1 cellular context compared by ENCODE assay signal in genomic region chr21:39713905-39714304, GRCh38.
TF ChIP-seq lines count a peak whose summit lies in the region.

No MANE protein-coding gene starts in this region.

TF ChIP-seq in H1, 55 proteins besides CTCF, POLR2A, EP300 and RAD21:
- TF ChIP-seq BCL11A (IDR thresholded peaks at IDR 0.05; ENCODE audit: low read depth in 2 of 2, low read length in 2 of 2) (no peak), GTF2F1 (IDR thresholded peaks at IDR 0.05; ENCODE audit: borderline replicate concordance, low read depth, low read length) (no peak), KDM4A (IDR thresholded peaks at IDR 0.05; ENCODE audit: low read depth, low read length, severe bottlenecking) (no peak), FOSL1 (IDR thresholded peaks at IDR 0.05; ENCODE audit: insufficient read depth, low read depth, low read length) (no peak), TAF7 (optimal IDR thresholded peaks at IDR 0.05; ENCODE audit: borderline replicate concordance, low read depth, low read length) (no peak), JUND (IDR thresholded peaks at IDR 0.05; ENCODE audit: low read length) (no peak), KDM5A (IDR thresholded peaks at IDR 0.05; ENCODE audit: low read length) (no peak), HDAC2 (IDR thresholded peaks at IDR 0.05; ENCODE audit: borderline replicate concordance in 1 of 2, low read depth in 2 of 2, low read length in 2 of 2) (no peak), BRCA1 (IDR thresholded peaks at IDR 0.05; ENCODE audit: low read depth, low read length) (no peak), RXRA (IDR thresholded peaks at IDR 0.05; ENCODE audit: insufficient read depth, low read depth, low read length) (no peak), PHF8 (conservative IDR thresholded peaks at IDR 0.05; ENCODE audit: low read depth, low read length) (no peak), SIX5 (IDR thresholded peaks at IDR 0.05; ENCODE audit: low read depth, low read length) (no peak), TAF1 (IDR thresholded peaks at IDR 0.05; ENCODE audit: low read depth, low read length) (no peak), TCF12 (IDR thresholded peaks at IDR 0.05; ENCODE audit: low read depth, low read length) (no peak), KDM1A (IDR thresholded peaks at IDR 0.05; ENCODE audit: borderline replicate concordance, low read length) (no peak), RFX5 (IDR thresholded peaks at IDR 0.05; ENCODE audit: borderline replicate concordance, low read depth, low read length) (no peak)
- TF ChIP-seq, protein P1, sequence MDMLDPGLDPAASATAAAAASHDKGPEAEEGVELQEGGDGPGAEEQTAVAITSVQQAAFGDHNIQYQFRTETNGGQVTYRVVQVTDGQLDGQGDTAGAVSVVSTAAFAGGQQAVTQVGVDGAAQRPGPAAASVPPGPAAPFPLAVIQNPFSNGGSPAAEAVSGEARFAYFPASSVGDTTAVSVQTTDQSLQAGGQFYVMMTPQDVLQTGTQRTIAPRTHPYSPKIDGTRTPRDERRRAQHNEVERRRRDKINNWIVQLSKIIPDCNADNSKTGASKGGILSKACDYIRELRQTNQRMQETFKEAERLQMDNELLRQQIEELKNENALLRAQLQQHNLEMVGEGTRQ (IDR thresholded peaks at IDR 0.05; ENCODE audit: low read length), result no peak
- TF ChIP-seq, protein P2, sequence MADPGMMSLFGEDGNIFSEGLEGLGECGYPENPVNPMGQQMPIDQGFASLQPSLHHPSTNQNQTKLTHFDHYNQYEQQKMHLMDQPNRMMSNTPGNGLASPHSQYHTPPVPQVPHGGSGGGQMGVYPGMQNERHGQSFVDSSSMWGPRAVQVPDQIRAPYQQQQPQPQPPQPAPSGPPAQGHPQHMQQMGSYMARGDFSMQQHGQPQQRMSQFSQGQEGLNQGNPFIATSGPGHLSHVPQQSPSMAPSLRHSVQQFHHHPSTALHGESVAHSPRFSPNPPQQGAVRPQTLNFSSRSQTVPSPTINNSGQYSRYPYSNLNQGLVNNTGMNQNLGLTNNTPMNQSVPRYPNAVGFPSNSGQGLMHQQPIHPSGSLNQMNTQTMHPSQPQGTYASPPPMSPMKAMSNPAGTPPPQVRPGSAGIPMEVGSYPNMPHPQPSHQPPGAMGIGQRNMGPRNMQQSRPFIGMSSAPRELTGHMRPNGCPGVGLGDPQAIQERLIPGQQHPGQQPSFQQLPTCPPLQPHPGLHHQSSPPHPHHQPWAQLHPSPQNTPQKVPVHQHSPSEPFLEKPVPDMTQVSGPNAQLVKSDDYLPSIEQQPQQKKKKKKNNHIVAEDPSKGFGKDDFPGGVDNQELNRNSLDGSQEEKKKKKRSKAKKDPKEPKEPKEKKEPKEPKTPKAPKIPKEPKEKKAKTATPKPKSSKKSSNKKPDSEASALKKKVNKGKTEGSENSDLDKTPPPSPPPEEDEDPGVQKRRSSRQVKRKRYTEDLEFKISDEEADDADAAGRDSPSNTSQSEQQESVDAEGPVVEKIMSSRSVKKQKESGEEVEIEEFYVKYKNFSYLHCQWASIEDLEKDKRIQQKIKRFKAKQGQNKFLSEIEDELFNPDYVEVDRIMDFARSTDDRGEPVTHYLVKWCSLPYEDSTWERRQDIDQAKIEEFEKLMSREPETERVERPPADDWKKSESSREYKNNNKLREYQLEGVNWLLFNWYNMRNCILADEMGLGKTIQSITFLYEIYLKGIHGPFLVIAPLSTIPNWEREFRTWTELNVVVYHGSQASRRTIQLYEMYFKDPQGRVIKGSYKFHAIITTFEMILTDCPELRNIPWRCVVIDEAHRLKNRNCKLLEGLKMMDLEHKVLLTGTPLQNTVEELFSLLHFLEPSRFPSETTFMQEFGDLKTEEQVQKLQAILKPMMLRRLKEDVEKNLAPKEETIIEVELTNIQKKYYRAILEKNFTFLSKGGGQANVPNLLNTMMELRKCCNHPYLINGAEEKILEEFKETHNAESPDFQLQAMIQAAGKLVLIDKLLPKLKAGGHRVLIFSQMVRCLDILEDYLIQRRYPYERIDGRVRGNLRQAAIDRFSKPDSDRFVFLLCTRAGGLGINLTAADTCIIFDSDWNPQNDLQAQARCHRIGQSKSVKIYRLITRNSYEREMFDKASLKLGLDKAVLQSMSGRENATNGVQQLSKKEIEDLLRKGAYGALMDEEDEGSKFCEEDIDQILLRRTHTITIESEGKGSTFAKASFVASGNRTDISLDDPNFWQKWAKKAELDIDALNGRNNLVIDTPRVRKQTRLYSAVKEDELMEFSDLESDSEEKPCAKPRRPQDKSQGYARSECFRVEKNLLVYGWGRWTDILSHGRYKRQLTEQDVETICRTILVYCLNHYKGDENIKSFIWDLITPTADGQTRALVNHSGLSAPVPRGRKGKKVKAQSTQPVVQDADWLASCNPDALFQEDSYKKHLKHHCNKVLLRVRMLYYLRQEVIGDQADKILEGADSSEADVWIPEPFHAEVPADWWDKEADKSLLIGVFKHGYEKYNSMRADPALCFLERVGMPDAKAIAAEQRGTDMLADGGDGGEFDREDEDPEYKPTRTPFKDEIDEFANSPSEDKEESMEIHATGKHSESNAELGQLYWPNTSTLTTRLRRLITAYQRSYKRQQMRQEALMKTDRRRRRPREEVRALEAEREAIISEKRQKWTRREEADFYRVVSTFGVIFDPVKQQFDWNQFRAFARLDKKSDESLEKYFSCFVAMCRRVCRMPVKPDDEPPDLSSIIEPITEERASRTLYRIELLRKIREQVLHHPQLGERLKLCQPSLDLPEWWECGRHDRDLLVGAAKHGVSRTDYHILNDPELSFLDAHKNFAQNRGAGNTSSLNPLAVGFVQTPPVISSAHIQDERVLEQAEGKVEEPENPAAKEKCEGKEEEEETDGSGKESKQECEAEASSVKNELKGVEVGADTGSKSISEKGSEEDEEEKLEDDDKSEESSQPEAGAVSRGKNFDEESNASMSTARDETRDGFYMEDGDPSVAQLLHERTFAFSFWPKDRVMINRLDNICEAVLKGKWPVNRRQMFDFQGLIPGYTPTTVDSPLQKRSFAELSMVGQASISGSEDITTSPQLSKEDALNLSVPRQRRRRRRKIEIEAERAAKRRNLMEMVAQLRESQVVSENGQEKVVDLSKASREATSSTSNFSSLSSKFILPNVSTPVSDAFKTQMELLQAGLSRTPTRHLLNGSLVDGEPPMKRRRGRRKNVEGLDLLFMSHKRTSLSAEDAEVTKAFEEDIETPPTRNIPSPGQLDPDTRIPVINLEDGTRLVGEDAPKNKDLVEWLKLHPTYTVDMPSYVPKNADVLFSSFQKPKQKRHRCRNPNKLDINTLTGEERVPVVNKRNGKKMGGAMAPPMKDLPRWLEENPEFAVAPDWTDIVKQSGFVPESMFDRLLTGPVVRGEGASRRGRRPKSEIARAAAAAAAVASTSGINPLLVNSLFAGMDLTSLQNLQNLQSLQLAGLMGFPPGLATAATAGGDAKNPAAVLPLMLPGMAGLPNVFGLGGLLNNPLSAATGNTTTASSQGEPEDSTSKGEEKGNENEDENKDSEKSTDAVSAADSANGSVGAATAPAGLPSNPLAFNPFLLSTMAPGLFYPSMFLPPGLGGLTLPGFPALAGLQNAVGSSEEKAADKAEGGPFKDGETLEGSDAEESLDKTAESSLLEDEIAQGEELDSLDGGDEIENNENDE (IDR thresholded peaks at IDR 0.05; ENCODE audit: insufficient replicate concordance, low read length), result no peak
- TF ChIP-seq, protein P3, sequence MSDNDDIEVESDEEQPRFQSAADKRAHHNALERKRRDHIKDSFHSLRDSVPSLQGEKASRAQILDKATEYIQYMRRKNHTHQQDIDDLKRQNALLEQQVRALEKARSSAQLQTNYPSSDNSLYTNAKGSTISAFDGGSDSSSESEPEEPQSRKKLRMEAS (IDR thresholded peaks at IDR 0.05), result no peak
- TF ChIP-seq, protein P4, sequence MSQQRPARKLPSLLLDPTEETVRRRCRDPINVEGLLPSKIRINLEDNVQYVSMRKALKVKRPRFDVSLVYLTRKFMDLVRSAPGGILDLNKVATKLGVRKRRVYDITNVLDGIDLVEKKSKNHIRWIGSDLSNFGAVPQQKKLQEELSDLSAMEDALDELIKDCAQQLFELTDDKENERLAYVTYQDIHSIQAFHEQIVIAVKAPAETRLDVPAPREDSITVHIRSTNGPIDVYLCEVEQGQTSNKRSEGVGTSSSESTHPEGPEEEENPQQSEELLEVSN (IDR thresholded peaks at IDR 0.05), result no peak
